8 cellular contexts compared by ENCODE assay signal in genomic region chr16:57734308-57734924, GRCh38. TPM values are rescaled to one million over a fixed set of nuclear protein-coding genes. Genes with fewer than 3 reads are reported as not detected.
DNase-seq lines count a peak whose midpoint lies in the region; ATAC-seq and TF ChIP-seq lines count a peak whose summit lies in the region.

No MANE protein-coding gene starts in this region.

- H3K4me3 ChIP-seq in iPS-11a (ENCODE audit: low read depth, low read length): peak overlapping the region; percentile 55

- no peak for ATAC-seq in activated CD8-positive, alpha-beta T cell treated with anti-CD3 and anti-CD28 coated beads, Interleukin-2, amount 10 ng/mL, durations not matched to agents 7 days and 5 days
- ATAC-seq in stimulated activated effector memory CD8-positive, alpha-beta T cell treated with anti-CD3 and anti-CD28 coated beads, Interleukin-12 subunit alpha, Interleukin-12 subunit beta, amount 100 ng/mL, for 72 hours: no peak

- peaks cover 25% of the 10 kb centered on the region for H3K4me1 Mint-ChIP-seq in HFFc6 (ENCODE audit: low read depth)
- H3K4me1 Mint-ChIP-seq in activated CD8-positive, alpha-beta T cell treated with anti-CD3 and anti-CD28 coated beads, Interleukin-2, amount 10 ng/mL, durations not matched to agents 7 days and 5 days (ENCODE audit: low read depth): peaks cover 33% of the 10 kb centered on the region
- H3K4me1 Mint-ChIP-seq in stimulated activated effector memory CD8-positive, alpha-beta T cell treated with anti-CD3 and anti-CD28 coated beads, Interleukin-12 subunit alpha, Interleukin-12 subunit beta, amount 100 ng/mL, for 72 hours: peaks cover 40% of the 10 kb centered on the region

- POLR2A ChIA-PET in activated CD8-positive, alpha-beta T cell treated with anti-CD3 and anti-CD28 coated beads, Interleukin-2, amount 10 ng/mL, durations not matched to agents 7 days and 5 days (lab: Charles Lee): interaction anchor here (1.0 to 1.7 kb wide), 6 partner anchors 11 to 192 kb away, joined by 3 to 6 read pairs (median 4); partner anchors contain the start of gene ADGRG5

- peak overlapping the region; percentile 98 for H3K27ac Mint-ChIP-seq in HFFc6
- peak overlapping the region; percentile 94 for H3K27ac Mint-ChIP-seq in activated CD8-positive, alpha-beta T cell treated with anti-CD3 and anti-CD28 coated beads, Interleukin-2, amount 10 ng/mL, durations not matched to agents 7 days and 5 days
- H3K27ac Mint-ChIP-seq in stimulated activated effector memory CD8-positive, alpha-beta T cell treated with anti-CD3 and anti-CD28 coated beads, Interleukin-12 subunit alpha, Interleukin-12 subunit beta, amount 100 ng/mL, for 72 hours: peak overlapping the region; percentile 93

- CTCF ChIA-PET in activated CD8-positive, alpha-beta T cell treated with anti-CD3 and anti-CD28 coated beads, Interleukin-2, amount 10 ng/mL, durations not matched to agents 7 days and 5 days (lab: Charles Lee): interaction anchor here (1.3 to 3.4 kb wide), 2 partner anchors 22 to 158 kb away, joined by 5 to 26 read pairs; no protein-coding TSS in a partner anchor

- peaks cover 11% of the 10 kb centered on the region for H3K9me3 Mint-ChIP-seq in HFFc6
- peaks cover 5% of the 10 kb centered on the region for H3K9me3 Mint-ChIP-seq in activated CD8-positive, alpha-beta T cell treated with anti-CD3 and anti-CD28 coated beads, Interleukin-2, amount 10 ng/mL, durations not matched to agents 7 days and 5 days (ENCODE audit: insufficient read depth)
- H3K9me3 Mint-ChIP-seq in stimulated activated effector memory CD8-positive, alpha-beta T cell treated with anti-CD3 and anti-CD28 coated beads, Interleukin-12 subunit alpha, Interleukin-12 subunit beta, amount 100 ng/mL, for 72 hours: peaks cover 6% of the 10 kb centered on the region

- TF ChIP-seq CTCF in HFFc6 (IDR thresholded peaks at IDR 0.05): no peak

- H3K4me3 Mint-ChIP-seq in HFFc6: peak overlapping the region; percentile 97
- peak overlapping the region; percentile 90 for H3K4me3 Mint-ChIP-seq in activated CD8-positive, alpha-beta T cell treated with anti-CD3 and anti-CD28 coated beads, Interleukin-2, amount 10 ng/mL, durations not matched to agents 7 days and 5 days
- peak overlapping the region; percentile 92 for H3K4me3 Mint-ChIP-seq in stimulated activated effector memory CD8-positive, alpha-beta T cell treated with anti-CD3 and anti-CD28 coated beads, Interleukin-12 subunit alpha, Interleukin-12 subunit beta, amount 100 ng/mL, for 72 hours

- peaks cover 9% of the 10 kb centered on the region for H3K36me3 Mint-ChIP-seq in HFFc6 (ENCODE audit: low read depth)
- peaks cover 17% of the 10 kb centered on the region for H3K36me3 Mint-ChIP-seq in activated CD8-positive, alpha-beta T cell treated with anti-CD3 and anti-CD28 coated beads, Interleukin-2, amount 10 ng/mL, durations not matched to agents 7 days and 5 days (ENCODE audit: low read depth)
- peaks cover 23% of the 10 kb centered on the region for H3K36me3 Mint-ChIP-seq in stimulated activated effector memory CD8-positive, alpha-beta T cell treated with anti-CD3 and anti-CD28 coated beads, Interleukin-12 subunit alpha, Interleukin-12 subunit beta, amount 100 ng/mL, for 72 hours

- peaks cover 5% of the 10 kb centered on the region for H3K27me3 Mint-ChIP-seq in HFFc6 (ENCODE audit: insufficient read depth)
- H3K27me3 Mint-ChIP-seq in activated CD8-positive, alpha-beta T cell treated with anti-CD3 and anti-CD28 coated beads, Interleukin-2, amount 10 ng/mL, durations not matched to agents 7 days and 5 days (ENCODE audit: low read depth): no peaks in the 10 kb centered on the region

- DNase-seq in HFFc6: no peak
- no peak for DNase-seq in activated CD8-positive, alpha-beta T cell treated with anti-CD3 and anti-CD28 coated beads, Interleukin-2, amount 10 ng/mL, durations not matched to agents 7 days and 5 days
- DNase-seq in stimulated activated effector memory CD8-positive, alpha-beta T cell treated with anti-CD3 and anti-CD28 coated beads, Interleukin-12 subunit alpha, Interleukin-12 subunit beta, amount 100 ng/mL, for 72 hours (ENCODE audit: low spot score in 2 of 2): peak in 1 of 2 donors; percentile 19
- DNase-seq in NCI-H1930 (lab: John Stamatoyannopoulos, UW): no peak
- no peak for DNase-seq in NCI-H187 (lab: John Stamatoyannopoulos, UW)
- no peak for DNase-seq in NCI-H82 treated with DMSO at 0.1 percent for 48 hours (lab: John Stamatoyannopoulos, UW; ENCODE audit: unreplicated experiment)
- no peak for DNase-seq in DMS 273 treated with DMSO at 0.1 percent for 48 hours (lab: John Stamatoyannopoulos, UW)

RNA-seq across cellular contexts. Expression of gene KATNB1, which starts 1.2 kb away (rescaled TPM):
- total RNA-seq in HFFc6 (2021; fragmentation: NEBNext Ultra II Directional; extraction: Animal tissue kit (Norgen Biotek cat#: 25700)): 10 to 100 TPM; 20.4 to 22.1 (median 21.6) TPM
- total RNA-seq in activated CD8-positive, alpha-beta T cell treated with anti-CD3 and anti-CD28 coated beads, Interleukin-2, amount 10 ng/mL, durations not matched to agents 7 days and 5 days: 10 to 100 TPM; 36.3 to 36.7 TPM

RNA-seq across cellular contexts. Expression of gene DRC7, which starts 39.8 kb away (rescaled TPM):
- not detected for total RNA-seq in HFFc6 (2021; fragmentation: NEBNext Ultra II Directional; extraction: Animal tissue kit (Norgen Biotek cat#: 25700))
- total RNA-seq in activated CD8-positive, alpha-beta T cell treated with anti-CD3 and anti-CD28 coated beads, Interleukin-2, amount 10 ng/mL, durations not matched to agents 7 days and 5 days: under 1 TPM; 0.55 to 0.66 TPM
